In genomic region chr3:48267782-48268181, GRCh38 we compare ENCODE assay signal across 14 cellular contexts. TPM values are rescaled to one million over a fixed set of nuclear protein-coding genes. Genes with fewer than 3 reads are reported as not detected.
A peak's percentile ranks its signal among the peaks of the same experiment; 100 is the strongest.
DNase-seq lines count a peak whose midpoint lies in the region; ATAC-seq lines count a peak whose summit lies in the region.
"Had no signal": no experiment of that assay in that cellular context is flagged by ENCODE, and none has a peak within 500 bp of the region (broad histone marks: within the 10 kb centered on the region; RNA-seq: fewer than 3 reads in every experiment).

No MANE protein-coding gene starts in this region.

- H2AFZ ChIP-seq in Karpas-422 (ENCODE audit: low read length): no peak overlapping the region

- H3K9me2 ChIP-seq in Karpas-422 (replicated peaks; ENCODE audit: insufficient read depth, low read length): no peaks in the 10 kb centered on the region

- H3K4me3 Mint-ChIP-seq in activated T-cell treated with anti-CD3 and anti-CD28 coated beads, Interleukin-2, amount 50 U/mL, for 24 hours: peak overlapping the region; percentile 63
- H3K4me3 Mint-ChIP-seq in activated CD8-positive, alpha-beta T cell treated with anti-CD3 and anti-CD28 coated beads, Interleukin-2, amount 10 ng/mL, durations not matched to agents 7 days and 5 days: no peak overlapping the region
- peak overlapping the region; percentile 50 for H3K4me3 Mint-ChIP-seq in stimulated activated effector memory CD8-positive, alpha-beta T cell treated with anti-CD3 and anti-CD28 coated beads, Interleukin-12 subunit alpha, Interleukin-12 subunit beta, amount 100 ng/mL, for 72 hours

- CTCF ChIA-PET in activated CD8-positive, alpha-beta T cell treated with anti-CD3 and anti-CD28 coated beads, Interleukin-2, amount 10 ng/mL, durations not matched to agents 7 days and 5 days (lab: Charles Lee): interaction anchor here (0.8 to 16.4 kb wide), 9 partner anchors 8 to 172 kb away, joined by 3 to 319 read pairs (median 7); partner anchors contain the start of genes CCDC51, TMA7 and ZNF589

- H3K36me3 ChIP-seq in Karpas-422 (ENCODE audit: insufficient read depth, low read length): peaks cover 51% of the 10 kb centered on the region
- H3K36me3 ChIP-seq: uterus had no signal

- no peaks in the 10 kb centered on the region for H4K20me1 ChIP-seq in Karpas-422 (ENCODE audit: insufficient read depth, low read depth, low read length)

- peaks cover 10% of the 10 kb centered on the region for H3K4me1 ChIP-seq in Karpas-422 (ENCODE audit: low read length)
- H3K4me1 ChIP-seq: uterus had no signal

- DNase-seq in activated T-cell treated with anti-CD3 and anti-CD28 coated beads, Interleukin-2, amount 50 U/mL, for 24 hours: no peak
- DNase-seq in activated T-cell treated with anti-CD3 and anti-CD28 coated beads, Interleukin-2, amount 50 U/mL, for 48 hours: no peak
- no peak for DNase-seq in activated CD8-positive, alpha-beta T cell treated with anti-CD3 and anti-CD28 coated beads, Interleukin-2, amount 10 ng/mL, durations not matched to agents 7 days and 5 days
- no peak for DNase-seq in stimulated activated effector memory CD8-positive, alpha-beta T cell treated with anti-CD3 and anti-CD28 coated beads, Interleukin-12 subunit alpha, Interleukin-12 subunit beta, amount 100 ng/mL, for 72 hours (ENCODE audit: low spot score in 2 of 2)
- DNase-seq in stimulated activated CD4-positive, alpha-beta T cell treated with anti-CD3 and anti-CD28 coated beads, Interleukin-2, amount 100 ng/mL, for 48 hours: no peak
- no peak for DNase-seq in Karpas-422
- no peak for DNase-seq in stimulated activated CD4-positive, alpha-beta T cell treated with anti-CD3 and anti-CD28 coated beads, Interleukin-4, amount 100 ng/mL, for 4 hours
- DNase-seq: glutamatergic neuron, kidney glomerular epithelial cell, MV-4-11, SW 1271, uterus had no signal

- no peak overlapping the region for H3K4me2 ChIP-seq in Karpas-422 (ENCODE audit: low read depth, low read length, poor library complexity, severe bottlenecking)

- no peaks in the 10 kb centered on the region for H3K9me3 ChIP-seq in Karpas-422 (ENCODE audit: low read length)
- H3K9me3 ChIP-seq: uterus had no signal

- H3K9ac ChIP-seq in Karpas-422 (ENCODE audit: low read length): no peak overlapping the region

- H3K27ac ChIP-seq in Karpas-422 (ENCODE audit: low read length): no peak overlapping the region
- H3K27ac ChIP-seq: uterus had no signal

- POLR2A ChIA-PET in activated CD8-positive, alpha-beta T cell treated with anti-CD3 and anti-CD28 coated beads, Interleukin-2, amount 10 ng/mL, durations not matched to agents 7 days and 5 days (lab: Charles Lee): interaction anchor here (1.4 to 2.5 kb wide), 4 partner anchors 9 to 172 kb away, joined by 3 to 18 read pairs (median 8); partner anchors contain the start of genes CCDC51, NME6, TMA7 and ZNF589

- no peaks in the 10 kb centered on the region for H3K9me3 Mint-ChIP-seq in activated T-cell treated with anti-CD3 and anti-CD28 coated beads, Interleukin-2, amount 50 U/mL, for 24 hours
- H3K9me3 Mint-ChIP-seq in activated CD8-positive, alpha-beta T cell treated with anti-CD3 and anti-CD28 coated beads, Interleukin-2, amount 10 ng/mL, durations not matched to agents 7 days and 5 days (ENCODE audit: insufficient read depth): no peaks in the 10 kb centered on the region
- H3K9me3 Mint-ChIP-seq in stimulated activated effector memory CD8-positive, alpha-beta T cell treated with anti-CD3 and anti-CD28 coated beads, Interleukin-12 subunit alpha, Interleukin-12 subunit beta, amount 100 ng/mL, for 72 hours: no peaks in the 10 kb centered on the region

- H3K27ac Mint-ChIP-seq in activated T-cell treated with anti-CD3 and anti-CD28 coated beads, Interleukin-2, amount 50 U/mL, for 24 hours: peak overlapping the region; percentile 98
- peak overlapping the region; percentile 85 for H3K27ac Mint-ChIP-seq in activated CD8-positive, alpha-beta T cell treated with anti-CD3 and anti-CD28 coated beads, Interleukin-2, amount 10 ng/mL, durations not matched to agents 7 days and 5 days
- peak overlapping the region; percentile 93 for H3K27ac Mint-ChIP-seq in stimulated activated effector memory CD8-positive, alpha-beta T cell treated with anti-CD3 and anti-CD28 coated beads, Interleukin-12 subunit alpha, Interleukin-12 subunit beta, amount 100 ng/mL, for 72 hours

- no peaks in the 10 kb centered on the region for H3K27me3 ChIP-seq in Karpas-422 (ENCODE audit: low read length)
- H3K27me3 ChIP-seq: uterus had no signal

- no peaks in the 10 kb centered on the region for H3K79me2 ChIP-seq in Karpas-422 (ENCODE audit: low read length)

- H3K4me1 Mint-ChIP-seq in activated T-cell treated with anti-CD3 and anti-CD28 coated beads, Interleukin-2, amount 50 U/mL, for 24 hours (ENCODE audit: low read depth): peaks cover 52% of the 10 kb centered on the region
- peaks cover 38% of the 10 kb centered on the region for H3K4me1 Mint-ChIP-seq in activated CD8-positive, alpha-beta T cell treated with anti-CD3 and anti-CD28 coated beads, Interleukin-2, amount 10 ng/mL, durations not matched to agents 7 days and 5 days (ENCODE audit: low read depth)
- peaks cover 38% of the 10 kb centered on the region for H3K4me1 Mint-ChIP-seq in stimulated activated effector memory CD8-positive, alpha-beta T cell treated with anti-CD3 and anti-CD28 coated beads, Interleukin-12 subunit alpha, Interleukin-12 subunit beta, amount 100 ng/mL, for 72 hours

- H3K27me3 Mint-ChIP-seq in activated T-cell treated with anti-CD3 and anti-CD28 coated beads, Interleukin-2, amount 50 U/mL, for 24 hours: no peaks in the 10 kb centered on the region
- no peaks in the 10 kb centered on the region for H3K27me3 Mint-ChIP-seq in activated CD8-positive, alpha-beta T cell treated with anti-CD3 and anti-CD28 coated beads, Interleukin-2, amount 10 ng/mL, durations not matched to agents 7 days and 5 days (ENCODE audit: low read depth)

- no peak overlapping the region for H3K4me3 ChIP-seq in Karpas-422 (ENCODE audit: low read length)
- H3K4me3 ChIP-seq: uterus had no signal

- H3K36me3 Mint-ChIP-seq in activated T-cell treated with anti-CD3 and anti-CD28 coated beads, Interleukin-2, amount 50 U/mL, for 24 hours (ENCODE audit: low read depth): peaks cover 76% of the 10 kb centered on the region
- H3K36me3 Mint-ChIP-seq in activated CD8-positive, alpha-beta T cell treated with anti-CD3 and anti-CD28 coated beads, Interleukin-2, amount 10 ng/mL, durations not matched to agents 7 days and 5 days (ENCODE audit: low read depth): peaks cover 48% of the 10 kb centered on the region
- H3K36me3 Mint-ChIP-seq in stimulated activated effector memory CD8-positive, alpha-beta T cell treated with anti-CD3 and anti-CD28 coated beads, Interleukin-12 subunit alpha, Interleukin-12 subunit beta, amount 100 ng/mL, for 72 hours: peaks cover 71% of the 10 kb centered on the region

- no peak for ATAC-seq in activated CD8-positive, alpha-beta T cell treated with anti-CD3 and anti-CD28 coated beads, Interleukin-2, amount 10 ng/mL, durations not matched to agents 7 days and 5 days
- ATAC-seq in esophagus mucosa: peak; percentile 7
- no peak for ATAC-seq in stimulated activated effector memory CD8-positive, alpha-beta T cell treated with anti-CD3 and anti-CD28 coated beads, Interleukin-12 subunit alpha, Interleukin-12 subunit beta, amount 100 ng/mL, for 72 hours

RNA-seq across cellular contexts. Expression of gene ZNF589, which starts 26.9 kb away (rescaled TPM):
- 10 to 100 TPM; 29.7 to 30.3 TPM for total RNA-seq in activated CD8-positive, alpha-beta T cell treated with anti-CD3 and anti-CD28 coated beads, Interleukin-2, amount 10 ng/mL, durations not matched to agents 7 days and 5 days
- total RNA-seq in esophagus mucosa: 6.9 TPM
- total RNA-seq in Karpas-422 (2014; rRNA removed; shearing (Covaris generic); ENCODE audit: low replicate concordance): 64.5 and 65.2 TPM in 2 replicates

RNA-seq across cellular contexts. Expression of gene NME6, which starts 33.4 kb away (rescaled TPM):
- 10 to 100 TPM; 34.1 to 37.7 TPM for total RNA-seq in activated CD8-positive, alpha-beta T cell treated with anti-CD3 and anti-CD28 coated beads, Interleukin-2, amount 10 ng/mL, durations not matched to agents 7 days and 5 days
- 17.0 TPM for total RNA-seq in esophagus mucosa
- 18.5 and 20.4 TPM in 2 replicates for total RNA-seq in Karpas-422 (2014; rRNA removed; shearing (Covaris generic); ENCODE audit: low replicate concordance)

RNA-seq across cellular contexts. Expression of gene CAMP, which starts 44.5 kb away (rescaled TPM):
- not detected for total RNA-seq in activated CD8-positive, alpha-beta T cell treated with anti-CD3 and anti-CD28 coated beads, Interleukin-2, amount 10 ng/mL, durations not matched to agents 7 days and 5 days
- total RNA-seq in esophagus mucosa: not detected
- total RNA-seq in Karpas-422 (2014; rRNA removed; shearing (Covaris generic); ENCODE audit: low replicate concordance): 100 and 141 TPM in 2 replicates
- total RNA-seq: astrocyte had no signal

Comparison
In these comparisons a context has a peak if more than half of its experiments do, and no peak if none do; other contexts are left out.
1. RNA of gene CAMP, which starts 44.5 kb away (total RNA-seq): 100 to 141 TPM in Karpas-422; not detected in esophagus mucosa (single experiment) and not detected in activated CD8-positive, alpha-beta T cell treated with anti-CD3 and anti-CD28 coated beads, Interleukin-2, amount 10 ng/mL, durations not matched to agents 7 days and 5 days; every median in the first group is over 10 times any median in the second.
2. Peak in every context shown above with its lines, with median percentiles within 50 percentile points of each other: H3K27ac Mint-ChIP-seq.